31 cellular contexts compared by ENCODE assay signal in genomic region chr18:54555996-54556395, GRCh38. TPM values are rescaled to one million over a fixed set of nuclear protein-coding genes. Genes with fewer than 3 reads are reported as not detected.
"Had no signal": no experiment of that assay in that cellular context is flagged by ENCODE, and none has a peak within 500 bp of the region (broad histone marks: within the 10 kb centered on the region; RNA-seq: fewer than 3 reads in every experiment).

No MANE protein-coding gene starts in this region.

- H3K4me3 Mint-ChIP-seq: dendritic cell treated with granulocyte-macrophage colony-stimulating factor and Interleukin-4, amounts not matched to agents 40 ng/mL and 50 ng/mL, for 4 days; effector memory CD8-positive, alpha-beta T cell; endodermal cell; mesothelial cell of epicardium had no signal

- H3K27ac Mint-ChIP-seq: dendritic cell treated with granulocyte-macrophage colony-stimulating factor and Interleukin-4, amounts not matched to agents 40 ng/mL and 50 ng/mL, for 4 days; effector memory CD8-positive, alpha-beta T cell; endodermal cell; mesothelial cell of epicardium had no signal

- DNase-seq: colonic mucosa; cortex of kidney; effector CD8-positive, alpha-beta T cell; effector memory CD8-positive, alpha-beta T cell; endodermal cell; erythroblast; esophagus squamous epithelium; foreskin fibroblast; foreskin melanocyte; gastrocnemius medialis; glutamatergic neuron; head of caudate nucleus; heart right ventricle; hippocampal formation; left cardiac atrium; left lung; left ventricle myocardium superior; lower lobe of right lung; mesenchymal stem cell; mucosa of descending colon had no signal

- ATAC-seq: effector memory CD8-positive, alpha-beta T cell; esophagus mucosa; gastrocnemius medialis; heart right ventricle; left cardiac atrium; left lung; left ventricle myocardium superior; lower lobe of right lung; mucosa of descending colon had no signal

- H3K4me1 Mint-ChIP-seq: mesothelial cell of epicardium had no signal

- H3K36me3 Mint-ChIP-seq: mesothelial cell of epicardium had no signal

- H3K9me3 Mint-ChIP-seq: dendritic cell treated with granulocyte-macrophage colony-stimulating factor and Interleukin-4, amounts not matched to agents 40 ng/mL and 50 ng/mL, for 4 days; effector memory CD8-positive, alpha-beta T cell had no signal

RNA-seq across cellular contexts. Expression of gene DYNAP, which starts 35.0 kb away (rescaled TPM):
- total RNA-seq: chondrocyte, colonic mucosa, dermis microvascular lymphatic vessel endothelial cell, endodermal cell, gastrocnemius medialis, glomerular endothelial cell, heart right ventricle, kidney epithelial cell, left cardiac atrium, left lung, left ventricle myocardium superior, lower leg skin, lower lobe of right lung, lung microvascular endothelial cell, mesenteric fat pad, mesothelial cell of epicardium, mucosa of descending colon, myocyte had no signal
